Comparison of ENCODE assay signal across 1 cellular context in the genomic region with DNA sequence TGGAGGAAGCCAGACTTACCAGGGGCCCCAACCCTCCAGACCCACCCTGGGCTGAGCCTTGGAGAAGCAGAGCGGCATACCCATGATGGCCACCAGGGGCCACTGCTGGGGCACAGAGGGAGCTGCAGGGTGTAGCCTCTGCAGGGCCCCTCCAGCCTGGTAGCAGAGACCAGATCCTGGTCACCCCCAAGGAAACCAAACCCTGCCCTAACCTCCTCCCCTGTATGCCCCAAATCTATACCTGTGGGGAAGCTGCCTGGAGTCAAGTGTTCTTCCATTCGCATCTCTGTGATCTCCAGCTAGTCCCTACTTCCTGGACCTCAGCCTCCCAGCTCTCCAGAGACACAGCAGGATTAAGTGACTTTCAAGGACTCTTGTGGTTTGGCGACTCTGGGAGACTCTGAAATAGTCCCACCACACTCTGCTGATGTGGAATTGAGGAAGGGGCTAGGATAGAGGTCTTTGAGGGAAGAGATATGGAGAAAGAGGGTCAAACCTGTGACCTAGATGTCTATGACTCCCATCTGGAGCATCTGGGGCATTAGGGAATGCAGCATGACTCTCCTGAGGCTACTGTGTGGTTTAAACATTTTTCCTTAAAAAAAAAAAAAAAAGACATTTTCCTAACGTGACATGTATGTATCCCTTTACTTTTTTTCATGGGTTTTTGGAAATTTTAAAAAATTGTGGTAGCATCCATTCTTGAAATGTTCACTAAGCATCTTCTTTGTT.
TF ChIP-seq lines count a peak whose summit lies in the region.

No MANE protein-coding gene starts in this region.

TF ChIP-seq in K562, 482 proteins besides CTCF, POLR2A, EP300 and RAD21 (continued from another document and continues in another):
- TF ChIP-seq, protein P1, sequence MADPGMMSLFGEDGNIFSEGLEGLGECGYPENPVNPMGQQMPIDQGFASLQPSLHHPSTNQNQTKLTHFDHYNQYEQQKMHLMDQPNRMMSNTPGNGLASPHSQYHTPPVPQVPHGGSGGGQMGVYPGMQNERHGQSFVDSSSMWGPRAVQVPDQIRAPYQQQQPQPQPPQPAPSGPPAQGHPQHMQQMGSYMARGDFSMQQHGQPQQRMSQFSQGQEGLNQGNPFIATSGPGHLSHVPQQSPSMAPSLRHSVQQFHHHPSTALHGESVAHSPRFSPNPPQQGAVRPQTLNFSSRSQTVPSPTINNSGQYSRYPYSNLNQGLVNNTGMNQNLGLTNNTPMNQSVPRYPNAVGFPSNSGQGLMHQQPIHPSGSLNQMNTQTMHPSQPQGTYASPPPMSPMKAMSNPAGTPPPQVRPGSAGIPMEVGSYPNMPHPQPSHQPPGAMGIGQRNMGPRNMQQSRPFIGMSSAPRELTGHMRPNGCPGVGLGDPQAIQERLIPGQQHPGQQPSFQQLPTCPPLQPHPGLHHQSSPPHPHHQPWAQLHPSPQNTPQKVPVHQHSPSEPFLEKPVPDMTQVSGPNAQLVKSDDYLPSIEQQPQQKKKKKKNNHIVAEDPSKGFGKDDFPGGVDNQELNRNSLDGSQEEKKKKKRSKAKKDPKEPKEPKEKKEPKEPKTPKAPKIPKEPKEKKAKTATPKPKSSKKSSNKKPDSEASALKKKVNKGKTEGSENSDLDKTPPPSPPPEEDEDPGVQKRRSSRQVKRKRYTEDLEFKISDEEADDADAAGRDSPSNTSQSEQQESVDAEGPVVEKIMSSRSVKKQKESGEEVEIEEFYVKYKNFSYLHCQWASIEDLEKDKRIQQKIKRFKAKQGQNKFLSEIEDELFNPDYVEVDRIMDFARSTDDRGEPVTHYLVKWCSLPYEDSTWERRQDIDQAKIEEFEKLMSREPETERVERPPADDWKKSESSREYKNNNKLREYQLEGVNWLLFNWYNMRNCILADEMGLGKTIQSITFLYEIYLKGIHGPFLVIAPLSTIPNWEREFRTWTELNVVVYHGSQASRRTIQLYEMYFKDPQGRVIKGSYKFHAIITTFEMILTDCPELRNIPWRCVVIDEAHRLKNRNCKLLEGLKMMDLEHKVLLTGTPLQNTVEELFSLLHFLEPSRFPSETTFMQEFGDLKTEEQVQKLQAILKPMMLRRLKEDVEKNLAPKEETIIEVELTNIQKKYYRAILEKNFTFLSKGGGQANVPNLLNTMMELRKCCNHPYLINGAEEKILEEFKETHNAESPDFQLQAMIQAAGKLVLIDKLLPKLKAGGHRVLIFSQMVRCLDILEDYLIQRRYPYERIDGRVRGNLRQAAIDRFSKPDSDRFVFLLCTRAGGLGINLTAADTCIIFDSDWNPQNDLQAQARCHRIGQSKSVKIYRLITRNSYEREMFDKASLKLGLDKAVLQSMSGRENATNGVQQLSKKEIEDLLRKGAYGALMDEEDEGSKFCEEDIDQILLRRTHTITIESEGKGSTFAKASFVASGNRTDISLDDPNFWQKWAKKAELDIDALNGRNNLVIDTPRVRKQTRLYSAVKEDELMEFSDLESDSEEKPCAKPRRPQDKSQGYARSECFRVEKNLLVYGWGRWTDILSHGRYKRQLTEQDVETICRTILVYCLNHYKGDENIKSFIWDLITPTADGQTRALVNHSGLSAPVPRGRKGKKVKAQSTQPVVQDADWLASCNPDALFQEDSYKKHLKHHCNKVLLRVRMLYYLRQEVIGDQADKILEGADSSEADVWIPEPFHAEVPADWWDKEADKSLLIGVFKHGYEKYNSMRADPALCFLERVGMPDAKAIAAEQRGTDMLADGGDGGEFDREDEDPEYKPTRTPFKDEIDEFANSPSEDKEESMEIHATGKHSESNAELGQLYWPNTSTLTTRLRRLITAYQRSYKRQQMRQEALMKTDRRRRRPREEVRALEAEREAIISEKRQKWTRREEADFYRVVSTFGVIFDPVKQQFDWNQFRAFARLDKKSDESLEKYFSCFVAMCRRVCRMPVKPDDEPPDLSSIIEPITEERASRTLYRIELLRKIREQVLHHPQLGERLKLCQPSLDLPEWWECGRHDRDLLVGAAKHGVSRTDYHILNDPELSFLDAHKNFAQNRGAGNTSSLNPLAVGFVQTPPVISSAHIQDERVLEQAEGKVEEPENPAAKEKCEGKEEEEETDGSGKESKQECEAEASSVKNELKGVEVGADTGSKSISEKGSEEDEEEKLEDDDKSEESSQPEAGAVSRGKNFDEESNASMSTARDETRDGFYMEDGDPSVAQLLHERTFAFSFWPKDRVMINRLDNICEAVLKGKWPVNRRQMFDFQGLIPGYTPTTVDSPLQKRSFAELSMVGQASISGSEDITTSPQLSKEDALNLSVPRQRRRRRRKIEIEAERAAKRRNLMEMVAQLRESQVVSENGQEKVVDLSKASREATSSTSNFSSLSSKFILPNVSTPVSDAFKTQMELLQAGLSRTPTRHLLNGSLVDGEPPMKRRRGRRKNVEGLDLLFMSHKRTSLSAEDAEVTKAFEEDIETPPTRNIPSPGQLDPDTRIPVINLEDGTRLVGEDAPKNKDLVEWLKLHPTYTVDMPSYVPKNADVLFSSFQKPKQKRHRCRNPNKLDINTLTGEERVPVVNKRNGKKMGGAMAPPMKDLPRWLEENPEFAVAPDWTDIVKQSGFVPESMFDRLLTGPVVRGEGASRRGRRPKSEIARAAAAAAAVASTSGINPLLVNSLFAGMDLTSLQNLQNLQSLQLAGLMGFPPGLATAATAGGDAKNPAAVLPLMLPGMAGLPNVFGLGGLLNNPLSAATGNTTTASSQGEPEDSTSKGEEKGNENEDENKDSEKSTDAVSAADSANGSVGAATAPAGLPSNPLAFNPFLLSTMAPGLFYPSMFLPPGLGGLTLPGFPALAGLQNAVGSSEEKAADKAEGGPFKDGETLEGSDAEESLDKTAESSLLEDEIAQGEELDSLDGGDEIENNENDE (IDR thresholded peaks at IDR 0.05; ENCODE audit: low read depth, low read length): no peak
- TF ChIP-seq ZNF165 (CRISPR knock-in tag; IDR thresholded peaks at IDR 0.05; ENCODE audit: borderline replicate concordance) (no peak), BMI1 (IDR thresholded peaks at IDR 0.05; ENCODE audit: low read length) (no peak), TFAM (CRISPR knock-in tag; conservative IDR thresholded peaks at IDR 0.05) (no peak), ZFX (CRISPR knock-in tag; IDR thresholded peaks at IDR 0.05) (no peak), BACH1 (tag; IDR thresholded peaks at IDR 0.05) (no peak), SIN3A (IDR thresholded peaks at IDR 0.05; ENCODE audit: borderline replicate concordance in 2 of 2, control insufficient read depth in 1 of 2, low read depth in 2 of 2, low read length in 2 of 2) (no peak), HEY1 (CRISPR knock-in tag; IDR thresholded peaks at IDR 0.05; ENCODE audit: borderline replicate concordance) (no peak), ID3 (CRISPR knock-in tag; IDR thresholded peaks at IDR 0.05) (no peak), ID3 (tag; IDR thresholded peaks at IDR 0.05) (no peak), NFRKB (IDR thresholded peaks at IDR 0.05; ENCODE audit: low read depth) (no peak), CEBPG (CRISPR knock-in tag; IDR thresholded peaks at IDR 0.05) (no peak), CEBPG (tag; conservative IDR thresholded peaks at IDR 0.05 in 1 of 2, IDR thresholded peaks at IDR 0.05 in 1 of 2) (no peak), GABPA (tag; conservative IDR thresholded peaks at IDR 0.05; ENCODE audit: low read depth) (no peak), E2F3 (CRISPR knock-in tag; IDR thresholded peaks at IDR 0.05) (0 out of 2 replicates have a peak, but pooled peaks have one; percentile 26), KLF13 (tag; IDR thresholded peaks at IDR 0.05; ENCODE audit: borderline replicate concordance, low read depth) (no peak), KLF16 (IDR thresholded peaks at IDR 0.05) (peak; percentile 37; the same call in 1 of the 2 replicates), MEIS2 (IDR thresholded peaks at IDR 0.05; ENCODE audit: partially characterized antibody) (no peak), ZNF232 (CRISPR knock-in tag; IDR thresholded peaks at IDR 0.05) (no peak), SRF (CRISPR knock-in tag; IDR thresholded peaks at IDR 0.05) (peak in 1 of 2 experiments; percentile 42; a peak in 1 of 4 replicates), SAFB2 (IDR thresholded peaks at IDR 0.05; ENCODE audit: borderline replicate concordance, low read depth, low read length, severe bottlenecking) (no peak), CHD4 (IDR thresholded peaks at IDR 0.05; ENCODE audit: insufficient read depth, insufficient replicate concordance, low read depth, low read length, poor library complexity, severe bottlenecking) (no peak), ZBTB11 (CRISPR knock-in tag; IDR thresholded peaks at IDR 0.05) (0 out of 6 replicates have a peak, but pooled peaks of 1 of the 3 experiments have one; percentile 7), ZNF766 (CRISPR knock-in tag; conservative IDR thresholded peaks at IDR 0.05) (no peak), ZNF408 (CRISPR knock-in tag; IDR thresholded peaks at IDR 0.05; ENCODE audit: low read depth) (no peak), ZNF23 (CRISPR knock-in tag; IDR thresholded peaks at IDR 0.05) (no peak), PTBP1 (IDR thresholded peaks at IDR 0.05; ENCODE audit: low read depth, low read length) (no peak), TEAD1 (CRISPR knock-in tag; IDR thresholded peaks at IDR 0.05) (peak in 1 of 2 experiments; percentile 49; a peak in 1 of 4 replicates), ZNF589 (CRISPR knock-in tag; IDR thresholded peaks at IDR 0.05; ENCODE audit: low read depth) (no peak), SMAD3 (CRISPR knock-in tag; conservative IDR thresholded peaks at IDR 0.05) (no peak), NELFE (IDR thresholded peaks at IDR 0.05; ENCODE audit: insufficient read depth, insufficient read length) (no peak), HDAC6 (IDR thresholded peaks at IDR 0.05; ENCODE audit: low read depth, low read length) (no peak), USF1 (CRISPR knock-in tag; IDR thresholded peaks at IDR 0.05) (no peak), WHSC1 (IDR thresholded peaks at IDR 0.05; ENCODE audit: low read length) (no peak)
- TF ChIP-seq, protein P2, sequence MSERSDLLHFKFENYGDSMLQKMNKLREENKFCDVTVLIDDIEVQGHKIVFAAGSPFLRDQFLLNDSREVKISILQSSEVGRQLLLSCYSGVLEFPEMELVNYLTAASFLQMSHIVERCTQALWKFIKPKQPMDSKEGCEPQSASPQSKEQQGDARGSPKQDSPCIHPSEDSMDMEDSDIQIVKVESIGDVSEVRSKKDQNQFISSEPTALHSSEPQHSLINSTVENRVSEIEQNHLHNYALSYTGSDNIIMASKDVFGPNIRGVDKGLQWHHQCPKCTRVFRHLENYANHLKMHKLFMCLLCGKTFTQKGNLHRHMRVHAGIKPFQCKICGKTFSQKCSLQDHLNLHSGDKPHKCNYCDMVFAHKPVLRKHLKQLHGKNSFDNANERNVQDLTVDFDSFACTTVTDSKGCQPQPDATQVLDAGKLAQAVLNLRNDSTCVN (CRISPR knock-in tag; IDR thresholded peaks at IDR 0.05): no peak
- TF ChIP-seq, protein P3, sequence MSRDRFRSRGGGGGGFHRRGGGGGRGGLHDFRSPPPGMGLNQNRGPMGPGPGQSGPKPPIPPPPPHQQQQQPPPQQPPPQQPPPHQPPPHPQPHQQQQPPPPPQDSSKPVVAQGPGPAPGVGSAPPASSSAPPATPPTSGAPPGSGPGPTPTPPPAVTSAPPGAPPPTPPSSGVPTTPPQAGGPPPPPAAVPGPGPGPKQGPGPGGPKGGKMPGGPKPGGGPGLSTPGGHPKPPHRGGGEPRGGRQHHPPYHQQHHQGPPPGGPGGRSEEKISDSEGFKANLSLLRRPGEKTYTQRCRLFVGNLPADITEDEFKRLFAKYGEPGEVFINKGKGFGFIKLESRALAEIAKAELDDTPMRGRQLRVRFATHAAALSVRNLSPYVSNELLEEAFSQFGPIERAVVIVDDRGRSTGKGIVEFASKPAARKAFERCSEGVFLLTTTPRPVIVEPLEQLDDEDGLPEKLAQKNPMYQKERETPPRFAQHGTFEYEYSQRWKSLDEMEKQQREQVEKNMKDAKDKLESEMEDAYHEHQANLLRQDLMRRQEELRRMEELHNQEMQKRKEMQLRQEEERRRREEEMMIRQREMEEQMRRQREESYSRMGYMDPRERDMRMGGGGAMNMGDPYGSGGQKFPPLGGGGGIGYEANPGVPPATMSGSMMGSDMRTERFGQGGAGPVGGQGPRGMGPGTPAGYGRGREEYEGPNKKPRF (IDR thresholded peaks at IDR 0.05; ENCODE audit: low read depth, low read length): no peak
